In the genomic region with DNA sequence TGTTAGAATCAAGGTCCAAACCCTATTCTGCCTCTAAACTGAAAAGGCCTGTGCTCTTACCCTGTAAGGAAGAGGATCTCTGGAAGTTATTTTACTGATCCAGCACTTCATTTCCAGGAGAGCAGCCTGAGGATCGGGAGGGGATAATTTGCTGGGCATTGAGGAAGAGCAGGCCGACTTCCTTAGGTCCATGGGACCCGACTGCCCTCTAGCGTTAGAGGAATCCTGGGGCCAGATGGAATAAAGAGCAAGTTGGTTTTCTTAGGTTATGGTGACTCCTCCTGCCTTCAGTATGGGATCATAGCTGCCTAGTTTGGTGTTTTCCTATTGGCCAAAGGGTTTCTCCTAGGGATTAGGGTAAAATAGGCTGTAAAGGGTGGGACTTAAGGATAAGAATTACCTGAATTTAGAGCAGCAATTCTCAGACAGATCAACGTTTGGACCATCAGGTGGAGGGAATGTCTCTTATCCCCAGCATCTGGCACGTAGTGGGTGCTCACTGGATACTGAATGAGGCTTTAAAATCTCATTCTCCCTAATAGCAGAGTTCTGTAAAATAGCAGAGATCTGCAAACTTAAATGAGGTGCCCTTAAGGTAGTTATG, we compare ENCODE assay signal across 1 cellular context.
A peak's percentile ranks its signal among the peaks of the same experiment; 100 is the strongest.
TF ChIP-seq lines count a peak whose summit lies in the region.

No MANE protein-coding gene starts in this region.

TF ChIP-seq in K562, 482 proteins besides CTCF, POLR2A, EP300 and RAD21 (continued from another document and continues in another):
- TF ChIP-seq, protein P1, sequence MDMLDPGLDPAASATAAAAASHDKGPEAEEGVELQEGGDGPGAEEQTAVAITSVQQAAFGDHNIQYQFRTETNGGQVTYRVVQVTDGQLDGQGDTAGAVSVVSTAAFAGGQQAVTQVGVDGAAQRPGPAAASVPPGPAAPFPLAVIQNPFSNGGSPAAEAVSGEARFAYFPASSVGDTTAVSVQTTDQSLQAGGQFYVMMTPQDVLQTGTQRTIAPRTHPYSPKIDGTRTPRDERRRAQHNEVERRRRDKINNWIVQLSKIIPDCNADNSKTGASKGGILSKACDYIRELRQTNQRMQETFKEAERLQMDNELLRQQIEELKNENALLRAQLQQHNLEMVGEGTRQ (CRISPR knock-in tag; IDR thresholded peaks at IDR 0.05) = no peak
- TF ChIP-seq, protein P2, sequence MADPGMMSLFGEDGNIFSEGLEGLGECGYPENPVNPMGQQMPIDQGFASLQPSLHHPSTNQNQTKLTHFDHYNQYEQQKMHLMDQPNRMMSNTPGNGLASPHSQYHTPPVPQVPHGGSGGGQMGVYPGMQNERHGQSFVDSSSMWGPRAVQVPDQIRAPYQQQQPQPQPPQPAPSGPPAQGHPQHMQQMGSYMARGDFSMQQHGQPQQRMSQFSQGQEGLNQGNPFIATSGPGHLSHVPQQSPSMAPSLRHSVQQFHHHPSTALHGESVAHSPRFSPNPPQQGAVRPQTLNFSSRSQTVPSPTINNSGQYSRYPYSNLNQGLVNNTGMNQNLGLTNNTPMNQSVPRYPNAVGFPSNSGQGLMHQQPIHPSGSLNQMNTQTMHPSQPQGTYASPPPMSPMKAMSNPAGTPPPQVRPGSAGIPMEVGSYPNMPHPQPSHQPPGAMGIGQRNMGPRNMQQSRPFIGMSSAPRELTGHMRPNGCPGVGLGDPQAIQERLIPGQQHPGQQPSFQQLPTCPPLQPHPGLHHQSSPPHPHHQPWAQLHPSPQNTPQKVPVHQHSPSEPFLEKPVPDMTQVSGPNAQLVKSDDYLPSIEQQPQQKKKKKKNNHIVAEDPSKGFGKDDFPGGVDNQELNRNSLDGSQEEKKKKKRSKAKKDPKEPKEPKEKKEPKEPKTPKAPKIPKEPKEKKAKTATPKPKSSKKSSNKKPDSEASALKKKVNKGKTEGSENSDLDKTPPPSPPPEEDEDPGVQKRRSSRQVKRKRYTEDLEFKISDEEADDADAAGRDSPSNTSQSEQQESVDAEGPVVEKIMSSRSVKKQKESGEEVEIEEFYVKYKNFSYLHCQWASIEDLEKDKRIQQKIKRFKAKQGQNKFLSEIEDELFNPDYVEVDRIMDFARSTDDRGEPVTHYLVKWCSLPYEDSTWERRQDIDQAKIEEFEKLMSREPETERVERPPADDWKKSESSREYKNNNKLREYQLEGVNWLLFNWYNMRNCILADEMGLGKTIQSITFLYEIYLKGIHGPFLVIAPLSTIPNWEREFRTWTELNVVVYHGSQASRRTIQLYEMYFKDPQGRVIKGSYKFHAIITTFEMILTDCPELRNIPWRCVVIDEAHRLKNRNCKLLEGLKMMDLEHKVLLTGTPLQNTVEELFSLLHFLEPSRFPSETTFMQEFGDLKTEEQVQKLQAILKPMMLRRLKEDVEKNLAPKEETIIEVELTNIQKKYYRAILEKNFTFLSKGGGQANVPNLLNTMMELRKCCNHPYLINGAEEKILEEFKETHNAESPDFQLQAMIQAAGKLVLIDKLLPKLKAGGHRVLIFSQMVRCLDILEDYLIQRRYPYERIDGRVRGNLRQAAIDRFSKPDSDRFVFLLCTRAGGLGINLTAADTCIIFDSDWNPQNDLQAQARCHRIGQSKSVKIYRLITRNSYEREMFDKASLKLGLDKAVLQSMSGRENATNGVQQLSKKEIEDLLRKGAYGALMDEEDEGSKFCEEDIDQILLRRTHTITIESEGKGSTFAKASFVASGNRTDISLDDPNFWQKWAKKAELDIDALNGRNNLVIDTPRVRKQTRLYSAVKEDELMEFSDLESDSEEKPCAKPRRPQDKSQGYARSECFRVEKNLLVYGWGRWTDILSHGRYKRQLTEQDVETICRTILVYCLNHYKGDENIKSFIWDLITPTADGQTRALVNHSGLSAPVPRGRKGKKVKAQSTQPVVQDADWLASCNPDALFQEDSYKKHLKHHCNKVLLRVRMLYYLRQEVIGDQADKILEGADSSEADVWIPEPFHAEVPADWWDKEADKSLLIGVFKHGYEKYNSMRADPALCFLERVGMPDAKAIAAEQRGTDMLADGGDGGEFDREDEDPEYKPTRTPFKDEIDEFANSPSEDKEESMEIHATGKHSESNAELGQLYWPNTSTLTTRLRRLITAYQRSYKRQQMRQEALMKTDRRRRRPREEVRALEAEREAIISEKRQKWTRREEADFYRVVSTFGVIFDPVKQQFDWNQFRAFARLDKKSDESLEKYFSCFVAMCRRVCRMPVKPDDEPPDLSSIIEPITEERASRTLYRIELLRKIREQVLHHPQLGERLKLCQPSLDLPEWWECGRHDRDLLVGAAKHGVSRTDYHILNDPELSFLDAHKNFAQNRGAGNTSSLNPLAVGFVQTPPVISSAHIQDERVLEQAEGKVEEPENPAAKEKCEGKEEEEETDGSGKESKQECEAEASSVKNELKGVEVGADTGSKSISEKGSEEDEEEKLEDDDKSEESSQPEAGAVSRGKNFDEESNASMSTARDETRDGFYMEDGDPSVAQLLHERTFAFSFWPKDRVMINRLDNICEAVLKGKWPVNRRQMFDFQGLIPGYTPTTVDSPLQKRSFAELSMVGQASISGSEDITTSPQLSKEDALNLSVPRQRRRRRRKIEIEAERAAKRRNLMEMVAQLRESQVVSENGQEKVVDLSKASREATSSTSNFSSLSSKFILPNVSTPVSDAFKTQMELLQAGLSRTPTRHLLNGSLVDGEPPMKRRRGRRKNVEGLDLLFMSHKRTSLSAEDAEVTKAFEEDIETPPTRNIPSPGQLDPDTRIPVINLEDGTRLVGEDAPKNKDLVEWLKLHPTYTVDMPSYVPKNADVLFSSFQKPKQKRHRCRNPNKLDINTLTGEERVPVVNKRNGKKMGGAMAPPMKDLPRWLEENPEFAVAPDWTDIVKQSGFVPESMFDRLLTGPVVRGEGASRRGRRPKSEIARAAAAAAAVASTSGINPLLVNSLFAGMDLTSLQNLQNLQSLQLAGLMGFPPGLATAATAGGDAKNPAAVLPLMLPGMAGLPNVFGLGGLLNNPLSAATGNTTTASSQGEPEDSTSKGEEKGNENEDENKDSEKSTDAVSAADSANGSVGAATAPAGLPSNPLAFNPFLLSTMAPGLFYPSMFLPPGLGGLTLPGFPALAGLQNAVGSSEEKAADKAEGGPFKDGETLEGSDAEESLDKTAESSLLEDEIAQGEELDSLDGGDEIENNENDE (IDR thresholded peaks at IDR 0.05; ENCODE audit: low read depth, low read length) = no peak
- TF ChIP-seq CXXC5 (CRISPR knock-in tag; IDR thresholded peaks at IDR 0.05) (no peak), RBM14 (IDR thresholded peaks at IDR 0.05; ENCODE audit: borderline replicate concordance, insufficient read depth, low read depth, low read length) (no peak), STAG1 (CRISPR knock-in tag; IDR thresholded peaks at IDR 0.05; ENCODE audit: borderline replicate concordance) (peak; percentile 70; the same call in 1 of the 2 replicates), MAFG (tag; conservative IDR thresholded peaks at IDR 0.05) (no peak), U2AF2 (optimal IDR thresholded peaks at IDR 0.05; ENCODE audit: low read depth, low read length) (no peak), DACH1 (IDR thresholded peaks at IDR 0.05; ENCODE audit: partially characterized antibody) (no peak), SPI1 (IDR thresholded peaks at IDR 0.05; ENCODE audit: borderline replicate concordance, low read depth, low read length) (0 out of 2 replicates have a peak, but pooled peaks have one; percentile 8), PTTG1 (tag; IDR thresholded peaks at IDR 0.05; ENCODE audit: low read depth) (no peak), SUPT5H (IDR thresholded peaks at IDR 0.05) (no peak), KLF13 (tag; IDR thresholded peaks at IDR 0.05; ENCODE audit: borderline replicate concordance, low read depth) (no peak)
- TF ChIP-seq, protein P3, sequence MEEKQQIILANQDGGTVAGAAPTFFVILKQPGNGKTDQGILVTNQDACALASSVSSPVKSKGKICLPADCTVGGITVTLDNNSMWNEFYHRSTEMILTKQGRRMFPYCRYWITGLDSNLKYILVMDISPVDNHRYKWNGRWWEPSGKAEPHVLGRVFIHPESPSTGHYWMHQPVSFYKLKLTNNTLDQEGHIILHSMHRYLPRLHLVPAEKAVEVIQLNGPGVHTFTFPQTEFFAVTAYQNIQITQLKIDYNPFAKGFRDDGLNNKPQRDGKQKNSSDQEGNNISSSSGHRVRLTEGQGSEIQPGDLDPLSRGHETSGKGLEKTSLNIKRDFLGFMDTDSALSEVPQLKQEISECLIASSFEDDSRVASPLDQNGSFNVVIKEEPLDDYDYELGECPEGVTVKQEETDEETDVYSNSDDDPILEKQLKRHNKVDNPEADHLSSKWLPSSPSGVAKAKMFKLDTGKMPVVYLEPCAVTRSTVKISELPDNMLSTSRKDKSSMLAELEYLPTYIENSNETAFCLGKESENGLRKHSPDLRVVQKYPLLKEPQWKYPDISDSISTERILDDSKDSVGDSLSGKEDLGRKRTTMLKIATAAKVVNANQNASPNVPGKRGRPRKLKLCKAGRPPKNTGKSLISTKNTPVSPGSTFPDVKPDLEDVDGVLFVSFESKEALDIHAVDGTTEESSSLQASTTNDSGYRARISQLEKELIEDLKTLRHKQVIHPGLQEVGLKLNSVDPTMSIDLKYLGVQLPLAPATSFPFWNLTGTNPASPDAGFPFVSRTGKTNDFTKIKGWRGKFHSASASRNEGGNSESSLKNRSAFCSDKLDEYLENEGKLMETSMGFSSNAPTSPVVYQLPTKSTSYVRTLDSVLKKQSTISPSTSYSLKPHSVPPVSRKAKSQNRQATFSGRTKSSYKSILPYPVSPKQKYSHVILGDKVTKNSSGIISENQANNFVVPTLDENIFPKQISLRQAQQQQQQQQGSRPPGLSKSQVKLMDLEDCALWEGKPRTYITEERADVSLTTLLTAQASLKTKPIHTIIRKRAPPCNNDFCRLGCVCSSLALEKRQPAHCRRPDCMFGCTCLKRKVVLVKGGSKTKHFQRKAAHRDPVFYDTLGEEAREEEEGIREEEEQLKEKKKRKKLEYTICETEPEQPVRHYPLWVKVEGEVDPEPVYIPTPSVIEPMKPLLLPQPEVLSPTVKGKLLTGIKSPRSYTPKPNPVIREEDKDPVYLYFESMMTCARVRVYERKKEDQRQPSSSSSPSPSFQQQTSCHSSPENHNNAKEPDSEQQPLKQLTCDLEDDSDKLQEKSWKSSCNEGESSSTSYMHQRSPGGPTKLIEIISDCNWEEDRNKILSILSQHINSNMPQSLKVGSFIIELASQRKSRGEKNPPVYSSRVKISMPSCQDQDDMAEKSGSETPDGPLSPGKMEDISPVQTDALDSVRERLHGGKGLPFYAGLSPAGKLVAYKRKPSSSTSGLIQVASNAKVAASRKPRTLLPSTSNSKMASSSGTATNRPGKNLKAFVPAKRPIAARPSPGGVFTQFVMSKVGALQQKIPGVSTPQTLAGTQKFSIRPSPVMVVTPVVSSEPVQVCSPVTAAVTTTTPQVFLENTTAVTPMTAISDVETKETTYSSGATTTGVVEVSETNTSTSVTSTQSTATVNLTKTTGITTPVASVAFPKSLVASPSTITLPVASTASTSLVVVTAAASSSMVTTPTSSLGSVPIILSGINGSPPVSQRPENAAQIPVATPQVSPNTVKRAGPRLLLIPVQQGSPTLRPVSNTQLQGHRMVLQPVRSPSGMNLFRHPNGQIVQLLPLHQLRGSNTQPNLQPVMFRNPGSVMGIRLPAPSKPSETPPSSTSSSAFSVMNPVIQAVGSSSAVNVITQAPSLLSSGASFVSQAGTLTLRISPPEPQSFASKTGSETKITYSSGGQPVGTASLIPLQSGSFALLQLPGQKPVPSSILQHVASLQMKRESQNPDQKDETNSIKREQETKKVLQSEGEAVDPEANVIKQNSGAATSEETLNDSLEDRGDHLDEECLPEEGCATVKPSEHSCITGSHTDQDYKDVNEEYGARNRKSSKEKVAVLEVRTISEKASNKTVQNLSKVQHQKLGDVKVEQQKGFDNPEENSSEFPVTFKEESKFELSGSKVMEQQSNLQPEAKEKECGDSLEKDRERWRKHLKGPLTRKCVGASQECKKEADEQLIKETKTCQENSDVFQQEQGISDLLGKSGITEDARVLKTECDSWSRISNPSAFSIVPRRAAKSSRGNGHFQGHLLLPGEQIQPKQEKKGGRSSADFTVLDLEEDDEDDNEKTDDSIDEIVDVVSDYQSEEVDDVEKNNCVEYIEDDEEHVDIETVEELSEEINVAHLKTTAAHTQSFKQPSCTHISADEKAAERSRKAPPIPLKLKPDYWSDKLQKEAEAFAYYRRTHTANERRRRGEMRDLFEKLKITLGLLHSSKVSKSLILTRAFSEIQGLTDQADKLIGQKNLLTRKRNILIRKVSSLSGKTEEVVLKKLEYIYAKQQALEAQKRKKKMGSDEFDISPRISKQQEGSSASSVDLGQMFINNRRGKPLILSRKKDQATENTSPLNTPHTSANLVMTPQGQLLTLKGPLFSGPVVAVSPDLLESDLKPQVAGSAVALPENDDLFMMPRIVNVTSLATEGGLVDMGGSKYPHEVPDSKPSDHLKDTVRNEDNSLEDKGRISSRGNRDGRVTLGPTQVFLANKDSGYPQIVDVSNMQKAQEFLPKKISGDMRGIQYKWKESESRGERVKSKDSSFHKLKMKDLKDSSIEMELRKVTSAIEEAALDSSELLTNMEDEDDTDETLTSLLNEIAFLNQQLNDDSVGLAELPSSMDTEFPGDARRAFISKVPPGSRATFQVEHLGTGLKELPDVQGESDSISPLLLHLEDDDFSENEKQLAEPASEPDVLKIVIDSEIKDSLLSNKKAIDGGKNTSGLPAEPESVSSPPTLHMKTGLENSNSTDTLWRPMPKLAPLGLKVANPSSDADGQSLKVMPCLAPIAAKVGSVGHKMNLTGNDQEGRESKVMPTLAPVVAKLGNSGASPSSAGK (IDR thresholded peaks at IDR 0.05) = no peak
- TF ChIP-seq, protein P4, sequence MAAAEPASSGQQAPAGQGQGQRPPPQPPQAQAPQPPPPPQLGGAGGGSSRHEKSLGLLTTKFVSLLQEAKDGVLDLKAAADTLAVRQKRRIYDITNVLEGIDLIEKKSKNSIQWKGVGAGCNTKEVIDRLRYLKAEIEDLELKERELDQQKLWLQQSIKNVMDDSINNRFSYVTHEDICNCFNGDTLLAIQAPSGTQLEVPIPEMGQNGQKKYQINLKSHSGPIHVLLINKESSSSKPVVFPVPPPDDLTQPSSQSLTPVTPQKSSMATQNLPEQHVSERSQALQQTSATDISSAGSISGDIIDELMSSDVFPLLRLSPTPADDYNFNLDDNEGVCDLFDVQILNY (CRISPR knock-in tag; IDR thresholded peaks at IDR 0.05) = no peak
- TF ChIP-seq, protein P5, sequence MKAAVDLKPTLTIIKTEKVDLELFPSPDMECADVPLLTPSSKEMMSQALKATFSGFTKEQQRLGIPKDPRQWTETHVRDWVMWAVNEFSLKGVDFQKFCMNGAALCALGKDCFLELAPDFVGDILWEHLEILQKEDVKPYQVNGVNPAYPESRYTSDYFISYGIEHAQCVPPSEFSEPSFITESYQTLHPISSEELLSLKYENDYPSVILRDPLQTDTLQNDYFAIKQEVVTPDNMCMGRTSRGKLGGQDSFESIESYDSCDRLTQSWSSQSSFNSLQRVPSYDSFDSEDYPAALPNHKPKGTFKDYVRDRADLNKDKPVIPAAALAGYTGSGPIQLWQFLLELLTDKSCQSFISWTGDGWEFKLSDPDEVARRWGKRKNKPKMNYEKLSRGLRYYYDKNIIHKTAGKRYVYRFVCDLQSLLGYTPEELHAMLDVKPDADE (conservative IDR thresholded peaks at IDR 0.05; ENCODE audit: control insufficient read depth, low read depth, low read length) = no peak
- TF ChIP-seq, protein P6, sequence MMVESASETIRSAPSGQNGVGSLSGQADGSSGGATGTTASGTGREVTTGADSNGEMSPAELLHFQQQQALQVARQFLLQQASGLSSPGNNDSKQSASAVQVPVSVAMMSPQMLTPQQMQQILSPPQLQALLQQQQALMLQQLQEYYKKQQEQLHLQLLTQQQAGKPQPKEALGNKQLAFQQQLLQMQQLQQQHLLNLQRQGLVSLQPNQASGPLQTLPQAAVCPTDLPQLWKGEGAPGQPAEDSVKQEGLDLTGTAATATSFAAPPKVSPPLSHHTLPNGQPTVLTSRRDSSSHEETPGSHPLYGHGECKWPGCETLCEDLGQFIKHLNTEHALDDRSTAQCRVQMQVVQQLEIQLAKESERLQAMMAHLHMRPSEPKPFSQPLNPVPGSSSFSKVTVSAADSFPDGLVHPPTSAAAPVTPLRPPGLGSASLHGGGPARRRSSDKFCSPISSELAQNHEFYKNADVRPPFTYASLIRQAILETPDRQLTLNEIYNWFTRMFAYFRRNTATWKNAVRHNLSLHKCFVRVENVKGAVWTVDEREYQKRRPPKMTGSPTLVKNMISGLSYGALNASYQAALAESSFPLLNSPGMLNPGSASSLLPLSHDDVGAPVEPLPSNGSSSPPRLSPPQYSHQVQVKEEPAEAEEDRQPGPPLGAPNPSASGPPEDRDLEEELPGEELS (CRISPR knock-in tag; IDR thresholded peaks at IDR 0.05; ENCODE audit: borderline replicate concordance) = no peak
